33 cellular contexts compared by ENCODE assay signal in genomic region chr1:241721011-241721410, GRCh38.
"Had no signal": no experiment of that assay in that cellular context is flagged by ENCODE, and none has a peak within 500 bp of the region (broad histone marks: within the 10 kb centered on the region; RNA-seq: fewer than 3 reads in every experiment).

No MANE protein-coding gene starts in this region.

- H3K4me1 ChIP-seq: adrenal gland, ascending aorta, body of pancreas, breast epithelium had no signal

- H3K27me3 ChIP-seq: adrenal gland, ascending aorta, body of pancreas, brain microvascular endothelial cell, breast epithelium, cardiac muscle cell had no signal

- ATAC-seq: activated naive CD4-positive, alpha-beta T cell treated with anti-CD3 and anti-CD28 coated beads, Interleukin-2, amount 50 U/mL, for 72 hours; activated naive CD8-positive, alpha-beta T cell treated with anti-CD3 and anti-CD28 coated beads, Interleukin-2, amount 50 U/mL, for 24 hours; activated T-cell treated with anti-CD3 and anti-CD28 coated beads, Interleukin-2, amount 50 U/mL, for 4 hours; activated T-cell treated with anti-CD3 and anti-CD28 coated beads, Interleukin-2, amount 50 U/mL, for 72 hours; activated T-helper 17 cell treated with anti-CD3 and anti-CD28 coated beads, Interleukin-2, amount 50 U/mL, for 72 hours; body of pancreas had no signal

- H3K27ac ChIP-seq: adrenal gland, ascending aorta, body of pancreas, brain microvascular endothelial cell, breast epithelium, cardiac muscle cell had no signal

- FAIRE-seq: astrocyte, bronchial epithelial cell had no signal

- H3K4me3 ChIP-seq: adrenal gland, ascending aorta, body of pancreas, breast epithelium, cardiac muscle cell had no signal

- H3K36me3 ChIP-seq: adrenal gland, ascending aorta, brain microvascular endothelial cell, breast epithelium, cardiac muscle cell had no signal

- H3K9me3 ChIP-seq: adrenal gland, ascending aorta, body of pancreas, breast epithelium had no signal

- DNase-seq: activated effector memory CD4-positive, alpha-beta T cell treated with anti-CD3 and anti-CD28 coated beads, Interleukin-2, amount 50 U/mL, for 16 hours; activated effector memory CD4-positive, alpha-beta T cell treated with Interleukin-2 at 50 U/mL for 16 hours; activated gamma-delta T cell; activated gamma-delta T cell treated with Interleukin-2 at 50 U/mL for 16 hours; activated naive CD4-positive, alpha-beta T cell; activated naive CD4-positive, alpha-beta T cell treated with anti-CD3 and anti-CD28 coated beads for 36 hours; activated naive CD4-positive, alpha-beta T cell treated with anti-CD3 and anti-CD28 coated beads, Interleukin-2, amount 10 ng/mL, durations not matched to agents 7 days and 5 days; activated naive CD4-positive, alpha-beta T cell treated with anti-CD3 and anti-CD28 coated beads, Interleukin-2, amount 50 U/mL, for 16 hours; activated naive CD4-positive, alpha-beta T cell treated with Interleukin-2 at 50 U/mL for 16 hours; activated naive CD8-positive, alpha-beta T cell treated with anti-CD3 and anti-CD28 coated beads for 36 hours; activated naive CD8-positive, alpha-beta T cell treated with anti-CD3 and anti-CD28 coated beads, Interleukin-2, amount 10 ng/mL, durations not matched to agents 7 days and 5 days; activated naive CD8-positive, alpha-beta T cell treated with anti-CD3 and anti-CD28 coated beads, Interleukin-2, amount 50 U/mL, for 24 hours; activated T-cell treated with anti-CD3 and anti-CD28 coated beads, Interleukin-2, amount 50 U/mL, for 24 hours; activated T-cell treated with anti-CD3 and anti-CD28 coated beads, Interleukin-2, amount 50 U/mL, for 4 hours; activated T-cell treated with anti-CD3 and anti-CD28 coated beads, Interleukin-2, amount 50 U/mL, for 48 hours; activated T-cell treated with anti-CD3 and anti-CD28 coated beads, Interleukin-2, amount 50 U/mL, for 72 hours; adrenal gland; amniotic stem cell; amygdala; anterior cingulate cortex; aorta; body of pancreas; brain microvascular endothelial cell; caudate nucleus; central memory CD4-positive, alpha-beta T cell; cerebellar nuclear complex had no signal
